21 cellular contexts compared by ENCODE assay signal in the genomic region with DNA sequence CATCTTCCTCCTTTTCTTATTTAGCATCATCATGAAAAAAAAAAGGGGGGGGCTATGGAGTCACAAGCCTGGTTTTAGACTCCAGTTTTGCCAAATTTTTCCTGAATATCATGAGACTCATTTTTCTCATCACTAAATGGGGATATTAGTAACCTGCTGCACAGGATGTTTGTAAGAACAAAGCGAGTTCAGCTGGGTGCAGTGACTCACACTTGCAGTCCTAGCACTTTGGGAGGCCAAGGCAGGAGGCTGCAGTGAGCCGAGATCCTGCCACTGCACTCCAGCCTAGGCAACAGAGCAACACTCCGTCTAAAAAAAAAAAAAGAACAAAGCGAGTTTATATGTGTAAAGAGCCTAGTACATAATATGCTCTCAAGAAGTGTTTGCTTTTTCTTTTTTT.
A peak's percentile ranks its signal among the peaks of the same experiment; 100 is the strongest.
DNase-seq lines count a peak whose midpoint lies in the region; ATAC-seq, FAIRE-seq and TF ChIP-seq lines count a peak whose summit lies in the region.
"Had no signal": no experiment of that assay in that cellular context is flagged by ENCODE, and none has a peak within 500 bp of the region (broad histone marks: within the 10 kb centered on the region; RNA-seq: fewer than 3 reads in every experiment).

No MANE protein-coding gene starts in this region.

- in situ Hi-C loops in K562 (cut with MboI), result no loop called here

- H4K20me1 ChIP-seq in K562 (replicated peaks; ENCODE audit: control insufficient read depth, insufficient read depth, low read length) (no peaks in the 10 kb centered on the region), SK-N-SH (ENCODE audit: insufficient read depth) (no peaks in the 10 kb centered on the region)
- H4K20me1 ChIP-seq: BLaER1 treated with 17β-estradiol and CSF1 and Interleukin-3, amounts not matched to agents 10 nM and 100 nM had no signal

- no peaks in the 10 kb centered on the region for H3K9me3 ChIP-seq in K562 (replicated peaks; ENCODE audit: control insufficient read depth, insufficient read depth, low read depth, low read length)
- no peaks in the 10 kb centered on the region for H3K9me3 ChIP-seq in effector memory CD4-positive, alpha-beta T cell (ENCODE audit: control insufficient read depth, low read length)
- H3K9me3 ChIP-seq in SK-N-SH, result no peaks in the 10 kb centered on the region
- H3K9me3 ChIP-seq: HAP-1 had no signal

- DNase-seq in NCI-H146 (lab: John Stamatoyannopoulos, UW) (peak; percentile 33), NCI-H146 treated with DMSO at 0.1 percent for 48 hours (lab: John Stamatoyannopoulos, UW; ENCODE audit: unreplicated experiment) (no peak), HT1080 (ENCODE audit: low read depth) (peak; percentile 33), K562 (ENCODE audit: extremely low read depth in 1 of 4, low spot score in 3 of 4) (no peak), iris pigment epithelial cell (ENCODE audit: low read depth) (peak; percentile 13), CD1c-positive myeloid dendritic cell (ENCODE audit: extremely low spot score) (no peak), SK-N-SH (no peak)
- no peak for DNase-seq in effector memory CD4-positive, alpha-beta T cell
- DNase-seq: CD4-positive, CD25-positive, alpha-beta regulatory T cell; CD8-positive, alpha-beta memory T cell; COR-L47; DMS 273 treated with DMSO at 0.1 percent for 48 hours; DMS53; DND-41; GDM1; GM23248 had no signal

- H3K4me2 ChIP-seq in K562 (ENCODE audit: insufficient read depth, low read length) (no peak overlapping the region), SK-N-SH (no peak overlapping the region)
- H3K4me2 ChIP-seq: BLaER1 treated with 17β-estradiol and CSF1 and Interleukin-3, amounts not matched to agents 10 nM and 100 nM had no signal

- H3K79me2 ChIP-seq in K562 (ENCODE audit: control insufficient read depth, insufficient read depth, low read length) (no peaks in the 10 kb centered on the region), SK-N-SH (ENCODE audit: insufficient read depth) (no peaks in the 10 kb centered on the region)

- intact Hi-C loops in K562 (cut with micrococcal nuclease), result no loop called here

- H3K4me1 ChIP-seq in K562 (replicated peaks in 1 of 2; ENCODE audit: control insufficient read depth in 2 of 2, insufficient read depth in 2 of 2, low read length in 2 of 2) (no peaks in the 10 kb centered on the region; a peak in 1 of 5 replicates), SK-N-SH (ENCODE audit: control insufficient read depth in 1 of 2, insufficient read depth in 2 of 2, low read depth in 1 of 2, low read length in 1 of 2) (no peaks in the 10 kb centered on the region)
- no peaks in the 10 kb centered on the region for H3K4me1 ChIP-seq in effector memory CD4-positive, alpha-beta T cell (ENCODE audit: control insufficient read depth, insufficient read depth, low read length, poor library complexity, severe bottlenecking)
- H3K4me1 ChIP-seq: BLaER1 treated with 17β-estradiol and CSF1 and Interleukin-3, amounts not matched to agents 10 nM and 100 nM; HAP-1 had no signal

- no peak overlapping the region for H3K9ac ChIP-seq in K562 (ENCODE audit: insufficient read depth in 1 of 2, low read depth in 2 of 2, low read length in 2 of 2)
- no peak overlapping the region for H3K9ac ChIP-seq in SK-N-SH
- H3K9ac ChIP-seq: BLaER1 treated with 17β-estradiol and CSF1 and Interleukin-3, amounts not matched to agents 10 nM and 100 nM; GM23248 had no signal

- no peaks in the 10 kb centered on the region for H3K9me2 ChIP-seq in SK-N-SH

- H2AFZ ChIP-seq in K562 (ENCODE audit: low read depth, low read length), result no peak overlapping the region
- H2AFZ ChIP-seq in SK-N-SH (ENCODE audit: low read depth), result no peak overlapping the region
- H2AFZ ChIP-seq: GM23248 had no signal

- no peaks in the 10 kb centered on the region for H3F3A ChIP-seq in SK-N-SH (replicated peaks; ENCODE audit: insufficient read depth)

- POLR2A ChIA-PET in K562 (lab: Yijun Ruan, JAX), result interaction anchor here (0.9 kb wide), 1 partner anchor 8 kb away, joined by 4 read pairs; no protein-coding TSS in a partner anchor
- POLR2A ChIA-PET in SK-N-SH (lab: Yijun Ruan, JAX), result no interaction called here

- H3K9me1 ChIP-seq in K562 (ENCODE audit: control insufficient read depth, insufficient read depth, low read length), result no peaks in the 10 kb centered on the region

- no peak for FAIRE-seq in K562 (lab: Jason Lieb, UNC)
- FAIRE-seq: GM12892, GM18507 had no signal

- no peaks in the 10 kb centered on the region for H3K36me3 ChIP-seq in K562 (ENCODE audit: control insufficient read depth, insufficient read depth, low read length)
- no peaks in the 10 kb centered on the region for H3K36me3 ChIP-seq in effector memory CD4-positive, alpha-beta T cell (ENCODE audit: control insufficient read depth, insufficient read depth, low read length)
- H3K36me3 ChIP-seq in SK-N-SH (replicated peaks in 1 of 2; ENCODE audit: control insufficient read depth in 1 of 2, insufficient read depth in 2 of 2, low read length in 1 of 2), result no peaks in the 10 kb centered on the region
- H3K36me3 ChIP-seq: BLaER1 treated with 17β-estradiol and CSF1 and Interleukin-3, amounts not matched to agents 10 nM and 100 nM; HAP-1 had no signal

- no peak for TF ChIP-seq EP300 in K562 (IDR thresholded peaks at IDR 0.05; ENCODE audit: low read length)
- no peak for TF ChIP-seq EP300 in SK-N-SH (IDR thresholded peaks at IDR 0.05; ENCODE audit: borderline replicate concordance in 1 of 2, low read depth in 1 of 2, low read length in 1 of 2)

- WGBS in K562 (ENCODE audit: insufficient coverage, low coverage, missing lambda C conversion rate), result 41% methylated on average over 4 of the region's 4 CpGs
- 8% methylated on average over 4 of the region's 4 CpGs for WGBS in SK-N-SH (ENCODE audit: low lambda C conversion rate)

- BruUV-seq in K562 (replicated peaks; lab: Mats Ljungman, UMichigan), result no TSS peak

- TF ChIP-seq CTCF in K562 (IDR thresholded peaks at IDR 0.05 in 2 of 3, conservative IDR thresholded peaks at IDR 0.05 in 1 of 3; ENCODE audit: insufficient read depth in 2 of 3, low read depth in 1 of 3, low read length in 3 of 3) (no peak), SK-N-SH (IDR thresholded peaks at IDR 0.05) (no peak)

- H3K27ac ChIP-seq in K562 (ENCODE audit: extremely low read depth, low read depth, low read length) (no peak overlapping the region), SK-N-SH (ENCODE audit: low read depth in 2 of 2, low read length in 1 of 2) (no peak overlapping the region)
- no peak overlapping the region for H3K27ac ChIP-seq in effector memory CD4-positive, alpha-beta T cell (ENCODE audit: insufficient read depth, low read length, poor library complexity, severe bottlenecking)
- H3K27ac ChIP-seq: 22Rv1; BLaER1 treated with 17β-estradiol and CSF1 and Interleukin-3, amounts not matched to agents 10 nM and 100 nM; GM23248 had no signal

- no peak for TF ChIP-seq RAD21 in K562 (CRISPR knock-in tag; conservative IDR thresholded peaks at IDR 0.05 in 1 of 2, IDR thresholded peaks at IDR 0.05 in 1 of 2)
- TF ChIP-seq RAD21 in SK-N-SH (IDR thresholded peaks at IDR 0.05; ENCODE audit: low read length), result no peak

- no peak for ATAC-seq in K562

- no peak for TF ChIP-seq POLR2A in K562 (conservative IDR thresholded peaks at IDR 0.05)

- H3K4me3 ChIP-seq in K562 (no peak overlapping the region), SK-N-SH (ENCODE audit: low read depth in 2 of 2, low read length in 1 of 2) (no peak overlapping the region)
- no peak overlapping the region for H3K4me3 ChIP-seq in effector memory CD4-positive, alpha-beta T cell (ENCODE audit: insufficient read depth, low read depth, low read length, poor library complexity, severe bottlenecking)
- H3K4me3 ChIP-seq: BLaER1 treated with 17β-estradiol and CSF1 and Interleukin-3, amounts not matched to agents 10 nM and 100 nM; GM23248; HAP-1 had no signal

- CTCF ChIA-PET in K562 (lab: Yijun Ruan, JAX; ENCODE audit: low intra/inter-chr PET ratio), result interaction anchor here (0.7 kb wide), 1 partner anchor 24 kb away, joined by 3 read pairs; no protein-coding TSS in a partner anchor
- CTCF ChIA-PET in SK-N-SH (lab: Yijun Ruan, JAX), result no interaction called here

- H3K27me3 ChIP-seq in K562 (ENCODE audit: control insufficient read depth in 2 of 2, insufficient read depth in 2 of 2, low read length in 2 of 2) (no peaks in the 10 kb centered on the region), SK-N-SH (ENCODE audit: insufficient read depth) (no peaks in the 10 kb centered on the region; the same call in 1 of the 2 replicates)
- H3K27me3 ChIP-seq in effector memory CD4-positive, alpha-beta T cell (replicated peaks; ENCODE audit: control insufficient read depth, insufficient read depth, low read length, poor library complexity, severe bottlenecking), result no peaks in the 10 kb centered on the region
- H3K27me3 ChIP-seq: BLaER1 treated with 17β-estradiol and CSF1 and Interleukin-3, amounts not matched to agents 10 nM and 100 nM had no signal

TF ChIP-seq in K562, 482 proteins besides CTCF, POLR2A, EP300 and RAD21:
- TF ChIP-seq, protein P1, sequence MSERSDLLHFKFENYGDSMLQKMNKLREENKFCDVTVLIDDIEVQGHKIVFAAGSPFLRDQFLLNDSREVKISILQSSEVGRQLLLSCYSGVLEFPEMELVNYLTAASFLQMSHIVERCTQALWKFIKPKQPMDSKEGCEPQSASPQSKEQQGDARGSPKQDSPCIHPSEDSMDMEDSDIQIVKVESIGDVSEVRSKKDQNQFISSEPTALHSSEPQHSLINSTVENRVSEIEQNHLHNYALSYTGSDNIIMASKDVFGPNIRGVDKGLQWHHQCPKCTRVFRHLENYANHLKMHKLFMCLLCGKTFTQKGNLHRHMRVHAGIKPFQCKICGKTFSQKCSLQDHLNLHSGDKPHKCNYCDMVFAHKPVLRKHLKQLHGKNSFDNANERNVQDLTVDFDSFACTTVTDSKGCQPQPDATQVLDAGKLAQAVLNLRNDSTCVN (CRISPR knock-in tag; IDR thresholded peaks at IDR 0.05), result no peak
- TF ChIP-seq JUND (IDR thresholded peaks at IDR 0.05; ENCODE audit: borderline replicate concordance, low read depth, low read length) (0 out of 2 replicates have a peak, but pooled peaks have one; percentile 13), JUND (tag; IDR thresholded peaks at IDR 0.05; ENCODE audit: borderline replicate concordance, low read depth, low read length) (no peak)

TF ChIP-seq in SK-N-SH, 30 proteins besides CTCF, POLR2A, EP300 and RAD21 (continues in another document):
- no peak for TF ChIP-seq NFIC (IDR thresholded peaks at IDR 0.05; ENCODE audit: borderline replicate concordance)
- no peak for TF ChIP-seq YY1 (IDR thresholded peaks at IDR 0.05; ENCODE audit: low read depth)
- no peak for TF ChIP-seq ELF1 (IDR thresholded peaks at IDR 0.05)
- no peak for TF ChIP-seq RFX5 (IDR thresholded peaks at IDR 0.05; ENCODE audit: low read length)
- TF ChIP-seq EZH2phosphoT487 (IDR thresholded peaks at IDR 0.05; ENCODE audit: borderline replicate concordance, low read depth), result no peak
- TF ChIP-seq GABPA (IDR thresholded peaks at IDR 0.05; ENCODE audit: low read depth), result no peak
- TF ChIP-seq, protein P2, sequence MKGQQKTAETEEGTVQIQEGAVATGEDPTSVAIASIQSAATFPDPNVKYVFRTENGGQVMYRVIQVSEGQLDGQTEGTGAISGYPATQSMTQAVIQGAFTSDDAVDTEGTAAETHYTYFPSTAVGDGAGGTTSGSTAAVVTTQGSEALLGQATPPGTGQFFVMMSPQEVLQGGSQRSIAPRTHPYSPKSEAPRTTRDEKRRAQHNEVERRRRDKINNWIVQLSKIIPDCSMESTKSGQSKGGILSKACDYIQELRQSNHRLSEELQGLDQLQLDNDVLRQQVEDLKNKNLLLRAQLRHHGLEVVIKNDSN (IDR thresholded peaks at IDR 0.05; ENCODE audit: borderline replicate concordance, low read depth), result no peak

Comparison
In these comparisons a context has a peak if more than half of its experiments do, and no peak if none do; other contexts are left out.
1. DNase-seq: peak in NCI-H146 (single experiment), HT1080 (single experiment) and iris pigment epithelial cell (single experiment); none in NCI-H146 treated with DMSO at 0.1 percent for 48 hours (single experiment), K562 (0 of 4), effector memory CD4-positive, alpha-beta T cell (0 of 3), CD1c-positive myeloid dendritic cell (single experiment) and SK-N-SH (single experiment).